In genomic region chr17:77100009-77100408, GRCh38 we compare ENCODE assay signal across 10 cellular contexts. TPM values are rescaled to one million over a fixed set of nuclear protein-coding genes. Genes with fewer than 3 reads are reported as not detected.
DNase-seq lines count a peak whose midpoint lies in the region; ATAC-seq and TF ChIP-seq lines count a peak whose summit lies in the region.
"Had no signal": no experiment of that assay in that cellular context is flagged by ENCODE, and none has a peak within 500 bp of the region (broad histone marks: within the 10 kb centered on the region; RNA-seq: fewer than 3 reads in every experiment).

No MANE protein-coding gene starts in this region.

- H3K4me2 ChIP-seq in IMR-90 (ENCODE audit: low read depth, low read length): no peak overlapping the region

- no peak for TF ChIP-seq POLR2A in IMR-90 (IDR thresholded peaks at IDR 0.05; ENCODE audit: low read depth, low read length)
- TF ChIP-seq POLR2A in lower leg skin (IDR thresholded peaks at IDR 0.05): no peak

- H2BK15ac ChIP-seq in IMR-90 (ENCODE audit: low read depth, low read length): no peak overlapping the region

- WGBS in IMR-90 (ENCODE audit: extremely low coverage in 2 of 2, insufficient read length in 1 of 2), 2 experiments: 100% methylated on average over 2 of the region's 15 CpGs; no CpG with 5 or more reads in 1 of the 2 experiments
- WGBS in lower leg skin, 2 donors: 79 to 89% methylated on average over 15 of the region's 15 CpGs

- H3K9me3 ChIP-seq in IMR-90 (ENCODE audit: control insufficient read depth, insufficient read depth, low read length) (no peaks in the 10 kb centered on the region), MG63 (no peaks in the 10 kb centered on the region)

- H3K4me3 ChIP-seq in IMR-90 (ENCODE audit: insufficient read depth, low read depth, low read length) (no peak overlapping the region), lower leg skin (ENCODE audit: low read depth, poor library complexity, severe bottlenecking) (no peak overlapping the region), skin epidermis (no peak overlapping the region), MG63 (no peak overlapping the region)

- no peak overlapping the region for H2BK5ac ChIP-seq in IMR-90 (ENCODE audit: low read depth, low read length, poor library complexity, severe bottlenecking)

- CTCF ChIA-PET in IMR-90 (lab: Yijun Ruan, JAX): no interaction called here

- H3K79me1 ChIP-seq in IMR-90 (ENCODE audit: low read depth in 1 of 2, low read length in 2 of 2): peaks cover 0 to 18% of the 10 kb centered on the region in 2 experiments; a peak in 1 of 4 replicates

- peak overlapping the region; percentile 91; the same call in 1 of the 2 replicates for H2AK5ac ChIP-seq in IMR-90 (ENCODE audit: low read depth, low read length)

- no TSS peak for BruUV-seq in IMR-90 (replicated peaks; lab: Mats Ljungman, UMichigan)

- no peak overlapping the region for H3K14ac ChIP-seq in IMR-90 (replicated peaks; ENCODE audit: low read depth, low read length)

- intact Hi-C loops in IMR-90 (cut with micrococcal nuclease): no loop called here
- intact Hi-C loops in lower leg skin (cut with DNase I; ENCODE audit: low total_unique reads): no loop called here

- POLR2A ChIA-PET in IMR-90 (lab: Charles Lee; ENCODE audit: unreplicated experiment): no interaction called here

- no peaks in the 10 kb centered on the region; the same call in 1 of the 2 replicates for H4K20me1 ChIP-seq in IMR-90 (ENCODE audit: insufficient read depth, low read length)

- no peak overlapping the region for H3K18ac ChIP-seq in IMR-90 (ENCODE audit: low read depth, low read length)

- DNase-seq in IMR-90 (no peak), anterior cingulate cortex (lab: John Stamatoyannopoulos, UW) (peak in 39 of 58 donors; percentile 15 to 69 (median 35)), lower leg skin (ENCODE audit: low spot score in 2 of 2) (peak; percentile 62 to 85), MG63 (no peak), GM13977 (ENCODE audit: low spot score) (no peak)
- DNase-seq: COR-L47, RPMI8226 had no signal

- TF ChIP-seq RAD21 in IMR-90 (IDR thresholded peaks at IDR 0.05; ENCODE audit: low read length): no peak

- H2AK9ac ChIP-seq in IMR-90 (replicated peaks; ENCODE audit: low read depth, low read length, poor library complexity): no peak overlapping the region

- ATAC-seq in IMR-90 (ENCODE audit: low read depth) (no peak), HG03565 (IDR thresholded peaks at IDR 0.05; ENCODE audit: unreplicated experiment) (no peak), GM19455 (IDR thresholded peaks at IDR 0.05; ENCODE audit: unreplicated experiment) (no peak)

- no peak overlapping the region for H4K91ac ChIP-seq in IMR-90 (ENCODE audit: insufficient read depth, low read depth, low read length)

- in situ Hi-C loops in IMR-90 (cut with MboI; ENCODE audit: low sequenced_read_pairs): no loop called here
- in situ Hi-C loops in GM13977 (cut with MboI; ENCODE audit: low pct_unique_long_range_greater_than_20kb, low sequenced_read_pairs, unreplicated experiment): no loop called here

- H2AFZ ChIP-seq in IMR-90 (replicated peaks; ENCODE audit: low read length, poor library complexity): no peak overlapping the region

- peaks cover 7% of the 10 kb centered on the region for H3K9me1 ChIP-seq in IMR-90 (ENCODE audit: insufficient read depth, low read length)

- dilution Hi-C loops in IMR-90 (cut with HindIII; ENCODE audit: low sequenced_read_pairs, unreplicated experiment): no loop called here

- TF ChIP-seq CTCF in IMR-90 (conservative IDR thresholded peaks at IDR 0.05; ENCODE audit: low read depth, low read length) (no peak), lower leg skin (IDR thresholded peaks at IDR 0.05) (no peak), GM13977 (IDR thresholded peaks at IDR 0.05; ENCODE audit: extremely low read depth, insufficient read depth, missing control alignments) (no peak)

- no peak overlapping the region for H2BK120ac ChIP-seq in IMR-90 (ENCODE audit: low read depth, low read length)

- H3K56ac ChIP-seq in IMR-90 (ENCODE audit: extremely low read depth, insufficient read depth, low read length): no peak overlapping the region

- H3K9ac ChIP-seq in IMR-90 (ENCODE audit: low read depth, low read length): no peak overlapping the region

- no peak overlapping the region for H4K5ac ChIP-seq in IMR-90 (ENCODE audit: low read depth, low read length)

- no peak overlapping the region for H3K4ac ChIP-seq in IMR-90 (ENCODE audit: low read depth, low read length)

- H3K27me3 ChIP-seq in IMR-90 (ENCODE audit: control insufficient read depth, insufficient read depth, low read length): no peaks in the 10 kb centered on the region
- no peaks in the 10 kb centered on the region for H3K27me3 ChIP-seq in MG63

- H3K23ac ChIP-seq in IMR-90 (ENCODE audit: low read depth, low read length): no peak overlapping the region

- H3K4me1 ChIP-seq in IMR-90 (ENCODE audit: control insufficient read depth, insufficient read depth, low read length): peaks cover 8% of the 10 kb centered on the region; the same call in 1 of the 2 replicates

- H3K27ac ChIP-seq in IMR-90 (ENCODE audit: insufficient read depth, low read length): no peak overlapping the region
- peak overlapping the region in 16 of 21 experiments; percentile 48 to 86 (median 76) for H3K27ac ChIP-seq in skin epidermis

- H2BK20ac ChIP-seq in IMR-90 (ENCODE audit: low read depth, low read length): no peak overlapping the region

- H3K36me3 ChIP-seq in IMR-90 (ENCODE audit: control insufficient read depth, insufficient read depth, low read length): peaks cover 4% of the 10 kb centered on the region
- H3K36me3 ChIP-seq in MG63: peaks cover 57% of the 10 kb centered on the region

- no peak overlapping the region for H4K8ac ChIP-seq in IMR-90 (ENCODE audit: low read depth in 2 of 2, low read length in 2 of 2)

TF ChIP-seq in IMR-90, 13 proteins besides CTCF, POLR2A, EP300 and RAD21:
- no peak for TF ChIP-seq RFX5 (IDR thresholded peaks at IDR 0.05; ENCODE audit: low read depth, low read length)
- TF ChIP-seq, protein P1, sequence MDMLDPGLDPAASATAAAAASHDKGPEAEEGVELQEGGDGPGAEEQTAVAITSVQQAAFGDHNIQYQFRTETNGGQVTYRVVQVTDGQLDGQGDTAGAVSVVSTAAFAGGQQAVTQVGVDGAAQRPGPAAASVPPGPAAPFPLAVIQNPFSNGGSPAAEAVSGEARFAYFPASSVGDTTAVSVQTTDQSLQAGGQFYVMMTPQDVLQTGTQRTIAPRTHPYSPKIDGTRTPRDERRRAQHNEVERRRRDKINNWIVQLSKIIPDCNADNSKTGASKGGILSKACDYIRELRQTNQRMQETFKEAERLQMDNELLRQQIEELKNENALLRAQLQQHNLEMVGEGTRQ (IDR thresholded peaks at IDR 0.05; ENCODE audit: low read depth, low read length): no peak
- TF ChIP-seq FOS (IDR thresholded peaks at IDR 0.05; ENCODE audit: low read depth, low read length): no peak
- TF ChIP-seq NFE2L2 (IDR thresholded peaks at IDR 0.05; ENCODE audit: low read depth, low read length): no peak
- TF ChIP-seq MXI1 (IDR thresholded peaks at IDR 0.05; ENCODE audit: borderline replicate concordance, low read depth, low read length): no peak
- no peak for TF ChIP-seq MAFK (IDR thresholded peaks at IDR 0.05; ENCODE audit: low read depth, low read length)
- no peak for TF ChIP-seq CEBPB (IDR thresholded peaks at IDR 0.05; ENCODE audit: low read depth, low read length)
- no peak for TF ChIP-seq CHD1 (IDR thresholded peaks at IDR 0.05; ENCODE audit: low read depth, low read length)
- TF ChIP-seq RCOR1 (IDR thresholded peaks at IDR 0.05; ENCODE audit: insufficient replicate concordance, low read length): no peak
- TF ChIP-seq BHLHE40 (IDR thresholded peaks at IDR 0.05; ENCODE audit: low read depth, low read length): no peak
- no peak for TF ChIP-seq MAZ (IDR thresholded peaks at IDR 0.05; ENCODE audit: borderline replicate concordance, low read depth, low read length)
- no peak for TF ChIP-seq ELK1 (IDR thresholded peaks at IDR 0.05; ENCODE audit: borderline replicate concordance, low read depth, low read length)
- TF ChIP-seq SMC3 (IDR thresholded peaks at IDR 0.05; ENCODE audit: low read depth, low read length): no peak

RNA-seq across cellular contexts. Expression of gene SEC14L1, which starts 40.8 kb away (rescaled TPM):
- total RNA-seq in IMR-90 (2012; rRNA removed) (24.9 and 27.8 TPM in 2 replicates), lower leg skin (10 to 100 TPM; 19.1 to 59.5 (median 46.3) TPM)
- polyA plus RNA-seq in IMR-90 (2012; rRNA removed): 32.5 and 35.8 TPM in 2 replicates
- 19.2 and 30.0 TPM in 2 replicates for polyA plus RNA-seq in IMR-90 (2012; cell fraction: cytosol; rRNA removed)
- polyA plus RNA-seq in IMR-90 (2012; cell fraction: nucleus; rRNA removed; ENCODE audit: low replicate concordance): 40.3 and 52.3 TPM in 2 replicates
- total RNA-seq in MG63 (2014; rRNA removed; shearing (Covaris generic); ENCODE audit: low replicate concordance): 16.2 and 41.7 TPM in 2 replicates

Comparison
In these comparisons a context has a peak if more than half of its experiments do, and no peak if none do; other contexts are left out.
1. DNase-seq: peak in anterior cingulate cortex (39 of 58) and lower leg skin (2 of 2); none in IMR-90 (single experiment), MG63 (single experiment) and GM13977 (single experiment).